Comparison of ENCODE assay signal across 28 cellular contexts in genomic region chr7:55209366-55209765, GRCh38.
"Had no signal": no experiment of that assay in that cellular context is flagged by ENCODE, and none has a peak within 500 bp of the region (broad histone marks: within the 10 kb centered on the region; RNA-seq: fewer than 3 reads in every experiment).

No MANE protein-coding gene starts in this region.

- DNase-seq: activated CD4-positive, alpha-beta memory T cell treated with anti-CD3 and anti-CD28 coated beads, Interleukin-2, amount 10 ng/mL, durations not matched to agents 7 days and 5 days; activated CD4-positive, alpha-beta T cell treated with anti-CD3 and anti-CD28 coated beads for 1 hour; activated CD4-positive, alpha-beta T cell treated with anti-CD3 and anti-CD28 coated beads, Interleukin-2, amount 10 ng/mL, durations not matched to agents 7 days and 5 days; activated gamma-delta T cell treated with Interleukin-2 at 50 U/mL for 16 hours; activated naive CD4-positive, alpha-beta T cell treated with anti-CD3 and anti-CD28 coated beads, Interleukin-2, amount 50 U/mL, for 16 hours; activated T-cell treated with anti-CD3 and anti-CD28 coated beads, Interleukin-2, amount 50 U/mL, for 4 hours; amniotic stem cell; brain microvascular endothelial cell; cortex of kidney; effector memory CD8-positive, alpha-beta T cell; head of caudate nucleus; hypothalamus; immature natural killer cell; kidney; naive thymus-derived CD8-positive, alpha-beta T cell; occipital lobe; spleen; stimulated activated CD4-positive, alpha-beta T cell treated with anti-CD3 and anti-CD28 coated beads, Interleukin-2, amount 100 ng/mL, for 48 hours; stimulated activated naive CD4-positive, alpha-beta T cell treated with Interleukin-2 at 50 U/mL for 16 hours; T-helper 17 cell had no signal

- H3K27ac Mint-ChIP-seq: activated CD4-positive, alpha-beta memory T cell treated with anti-CD3 and anti-CD28 coated beads, Interleukin-2, amount 10 ng/mL, durations not matched to agents 7 days and 5 days; activated CD4-positive, alpha-beta T cell treated with anti-CD3 and anti-CD28 coated beads, Interleukin-2, amount 10 ng/mL, durations not matched to agents 7 days and 5 days; activated T-helper 17 cell treated with anti-CD3 and anti-CD28 coated beads, Interleukin-2, amount 50 U/mL, for 72 hours; effector memory CD8-positive, alpha-beta T cell; immature natural killer cell; mesothelial cell of epicardium; naive thymus-derived CD8-positive, alpha-beta T cell; neural progenitor cell; T-helper 17 cell; WTC11 had no signal

- ATAC-seq: activated T-cell treated with anti-CD3 and anti-CD28 coated beads, Interleukin-2, amount 50 U/mL, for 4 hours; activated T-helper 17 cell treated with anti-CD3 and anti-CD28 coated beads, Interleukin-2, amount 50 U/mL, for 72 hours; effector memory CD8-positive, alpha-beta T cell; naive thymus-derived CD8-positive, alpha-beta T cell; T-helper 17 cell; WTC11 had no signal

- H3K4me1 Mint-ChIP-seq: activated T-helper 17 cell treated with anti-CD3 and anti-CD28 coated beads, Interleukin-2, amount 50 U/mL, for 72 hours; immature natural killer cell; naive thymus-derived CD8-positive, alpha-beta T cell; T-helper 17 cell had no signal

- H3K4me3 ChIP-seq: neural progenitor cell, right atrium auricular region, spleen, tibial nerve, vagina had no signal

- H3K36me3 ChIP-seq: neural progenitor cell had no signal

- H3K9ac ChIP-seq: neural progenitor cell, parathyroid adenoma had no signal

- H2AFZ ChIP-seq: neural progenitor cell, parathyroid adenoma had no signal

- H3K36me3 Mint-ChIP-seq: immature natural killer cell; naive thymus-derived CD8-positive, alpha-beta T cell had no signal

- H3K4me1 ChIP-seq: parathyroid adenoma, right atrium auricular region, spleen had no signal

- H3K9me3 Mint-ChIP-seq: activated CD4-positive, alpha-beta memory T cell treated with anti-CD3 and anti-CD28 coated beads, Interleukin-2, amount 10 ng/mL, durations not matched to agents 7 days and 5 days; activated CD4-positive, alpha-beta T cell treated with anti-CD3 and anti-CD28 coated beads, Interleukin-2, amount 10 ng/mL, durations not matched to agents 7 days and 5 days; activated T-cell treated with anti-CD3 and anti-CD28 coated beads, Interleukin-2, amount 50 U/mL, for 4 hours; activated T-helper 17 cell treated with anti-CD3 and anti-CD28 coated beads, Interleukin-2, amount 50 U/mL, for 72 hours; effector memory CD8-positive, alpha-beta T cell; immature natural killer cell; mesothelial cell of epicardium; naive thymus-derived CD8-positive, alpha-beta T cell; neural progenitor cell; WTC11 had no signal

- H3K79me2 ChIP-seq: parathyroid adenoma had no signal

- H3K9me3 ChIP-seq: right atrium auricular region, spleen, tibial nerve, vagina had no signal

- H3K27me3 ChIP-seq: brain microvascular endothelial cell, neural progenitor cell, right atrium auricular region, tibial nerve, vagina had no signal

- H3K27ac ChIP-seq: brain microvascular endothelial cell, neural progenitor cell, parathyroid adenoma, right atrium auricular region, spleen, tibial nerve, vagina had no signal

- H3K4me2 ChIP-seq: neural progenitor cell had no signal

- H3K4me3 Mint-ChIP-seq: activated CD4-positive, alpha-beta memory T cell treated with anti-CD3 and anti-CD28 coated beads, Interleukin-2, amount 10 ng/mL, durations not matched to agents 7 days and 5 days; activated CD4-positive, alpha-beta T cell treated with anti-CD3 and anti-CD28 coated beads, Interleukin-2, amount 10 ng/mL, durations not matched to agents 7 days and 5 days; activated T-cell treated with anti-CD3 and anti-CD28 coated beads, Interleukin-2, amount 50 U/mL, for 4 hours; activated T-helper 17 cell treated with anti-CD3 and anti-CD28 coated beads, Interleukin-2, amount 50 U/mL, for 72 hours; effector memory CD8-positive, alpha-beta T cell; immature natural killer cell; mesothelial cell of epicardium; naive thymus-derived CD8-positive, alpha-beta T cell; neural progenitor cell; T-helper 17 cell; WTC11 had no signal
